Comparison of ENCODE assay signal across 25 cellular contexts in genomic region chr17:66089764-66090163, GRCh38.
"Had no signal": no experiment of that assay in that cellular context is flagged by ENCODE, and none has a peak within 500 bp of the region (broad histone marks: within the 10 kb centered on the region; RNA-seq: fewer than 3 reads in every experiment).

No MANE protein-coding gene starts in this region.

- FAIRE-seq: endothelial cell of umbilical vein had no signal

- H3K27ac ChIP-seq: colonic mucosa, coronary artery, dorsolateral prefrontal cortex, epithelial cell of prostate, esophagus muscularis mucosa, esophagus squamous epithelium, foreskin keratinocyte, gastrocnemius medialis, gastroesophageal sphincter, heart left ventricle, heart right ventricle had no signal

- ATAC-seq: effector memory CD8-positive, alpha-beta T cell; esophagus mucosa; foreskin keratinocyte; gastrocnemius medialis; gastroesophageal sphincter; heart left ventricle; heart right ventricle had no signal

- H3K4me3 ChIP-seq: colonic mucosa, coronary artery, dorsolateral prefrontal cortex, esophagus muscularis mucosa, esophagus squamous epithelium, gastrocnemius medialis, gastroesophageal sphincter, heart left ventricle, heart right ventricle had no signal

- H3K36me3 ChIP-seq: colonic mucosa had no signal

- H3K27me3 ChIP-seq: colonic mucosa, dorsolateral prefrontal cortex, esophagus muscularis mucosa, esophagus squamous epithelium, foreskin keratinocyte, gastrocnemius medialis, gastroesophageal sphincter, heart left ventricle, heart right ventricle had no signal

- H3K9me3 ChIP-seq: colonic mucosa, gastrocnemius medialis had no signal

- DNase-seq: colonic mucosa; cortex of kidney; dermis blood vessel endothelial cell; dorsolateral prefrontal cortex; effector CD4-positive, alpha-beta T cell; effector CD8-positive, alpha-beta T cell; effector memory CD4-positive, alpha-beta T cell; effector memory CD8-positive, alpha-beta T cell; endodermal cell; erythroblast; esophagus squamous epithelium; foreskin fibroblast; foreskin keratinocyte; foreskin melanocyte; gastrocnemius medialis; glutamatergic neuron; head of caudate nucleus; heart left ventricle; heart right ventricle had no signal

- H3K4me1 ChIP-seq: colonic mucosa, esophagus muscularis mucosa, esophagus squamous epithelium, gastrocnemius medialis, gastroesophageal sphincter, heart left ventricle, heart right ventricle had no signal
